In the genomic region with DNA sequence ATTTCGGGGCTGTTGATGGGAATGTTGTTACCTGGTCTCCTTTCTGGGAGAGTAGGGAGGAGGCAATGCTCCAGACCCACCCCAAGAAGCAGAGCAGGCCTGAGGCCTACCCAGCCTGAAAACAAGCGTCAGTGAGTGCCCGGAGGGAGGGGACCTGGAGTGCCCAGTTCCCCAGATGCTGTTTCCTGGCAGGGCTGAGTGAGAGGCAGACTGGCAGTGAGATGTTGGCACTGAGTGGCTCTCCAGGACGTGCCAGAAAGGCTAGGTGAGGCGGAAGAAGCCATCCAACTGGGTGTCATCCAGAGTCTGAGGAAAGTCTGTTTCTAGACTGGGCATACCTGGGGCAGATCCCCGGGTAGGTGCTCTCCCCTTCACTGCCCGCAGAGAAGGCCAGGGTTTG, we compare ENCODE assay signal across 1 cellular context.
TF ChIP-seq lines count a peak whose summit lies in the region.

No MANE protein-coding gene starts in this region.

TF ChIP-seq in GM23338, 12 proteins besides CTCF, POLR2A, EP300 and RAD21 (continued from another document):
- TF ChIP-seq ZNF462 (CRISPR knock-in tag; IDR thresholded peaks at IDR 0.05) (no peak), POLR2AphosphoS5 (IDR thresholded peaks at IDR 0.05; ENCODE audit: low read depth) (no peak), CREB1 (CRISPR knock-in tag; IDR thresholded peaks at IDR 0.05; ENCODE audit: low read depth) (no peak), REST (IDR thresholded peaks at IDR 0.05; ENCODE audit: unreplicated experiment) (no peak), ZNF331 (CRISPR knock-in tag; IDR thresholded peaks at IDR 0.05; ENCODE audit: low read depth) (no peak), STAT1 (IDR thresholded peaks at IDR 0.05; ENCODE audit: unreplicated experiment) (no peak), ZNF114 (CRISPR knock-in tag; IDR thresholded peaks at IDR 0.05) (no peak), NANOG (IDR thresholded peaks at IDR 0.05; ENCODE audit: borderline replicate concordance) (no peak), EZH2 (IDR thresholded peaks at IDR 0.05; ENCODE audit: low read depth, unreplicated experiment) (no peak)
